In the genomic region with DNA sequence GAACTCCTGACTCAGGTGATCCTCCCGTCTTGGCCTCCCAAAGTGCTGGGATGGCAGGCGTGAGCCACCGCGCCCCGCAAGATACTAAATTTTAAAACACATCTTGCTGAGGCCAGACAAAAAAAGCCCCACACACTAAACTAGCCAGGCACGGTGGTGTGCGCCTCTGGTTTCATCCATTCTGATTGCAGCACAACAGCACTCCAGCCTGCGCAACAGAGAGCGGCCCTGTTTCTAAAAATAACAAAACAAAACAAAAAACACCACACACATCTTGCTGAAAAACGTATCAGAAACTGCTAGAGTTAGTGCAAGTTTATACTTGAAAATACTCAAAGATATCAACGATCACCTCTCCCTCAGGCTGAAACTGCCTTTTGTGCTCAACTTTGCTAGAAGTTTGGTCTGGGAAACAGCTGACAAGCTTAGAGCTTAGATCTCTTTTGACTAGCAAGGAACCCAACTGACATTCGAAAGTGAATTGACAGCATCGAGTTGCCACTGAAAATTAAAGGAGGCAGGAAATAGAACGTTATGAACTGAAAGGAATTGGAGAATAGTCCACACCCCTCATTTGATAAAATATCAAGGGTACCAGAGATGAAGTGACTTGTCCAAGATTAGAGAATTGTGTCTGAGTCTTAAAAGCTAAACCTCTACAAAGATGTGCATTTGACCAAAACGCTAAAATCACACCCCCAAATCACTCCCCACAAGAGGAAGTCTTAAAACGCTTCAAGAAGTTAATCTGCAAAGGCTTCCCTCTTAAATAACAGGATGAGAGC, we compare ENCODE assay signal across 1 cellular context.
TF ChIP-seq lines count a peak whose summit lies in the region.

No MANE protein-coding gene starts in this region.

TF ChIP-seq in GM12878, 131 proteins besides CTCF, POLR2A, EP300 and RAD21:
- TF ChIP-seq ASH2L (IDR thresholded peaks at IDR 0.05; ENCODE audit: borderline replicate concordance, low read depth) (no peak), FOXM1 (IDR thresholded peaks at IDR 0.05; ENCODE audit: low read depth, low read length) (0 out of 2 replicates have a peak, but pooled peaks have one; percentile 14), POU2F2 (IDR thresholded peaks at IDR 0.05; ENCODE audit: borderline replicate concordance, low read depth, low read length) (no peak), MEF2B (IDR thresholded peaks at IDR 0.05; ENCODE audit: partially characterized antibody, poor library complexity, severe bottlenecking) (peak; percentile 58), SPI1 (IDR thresholded peaks at IDR 0.05; ENCODE audit: borderline replicate concordance, insufficient read depth, low read depth, low read length) (0 out of 2 replicates have a peak, but pooled peaks have one; percentile 16), MYC (IDR thresholded peaks at IDR 0.05; ENCODE audit: insufficient read depth, insufficient read length, insufficient replicate concordance, low read length, severe bottlenecking) (no peak), RUNX3 (IDR thresholded peaks at IDR 0.05; ENCODE audit: low read length) (no peak), FOXK2 (IDR thresholded peaks at IDR 0.05) (no peak), PAX5 (IDR thresholded peaks at IDR 0.05; ENCODE audit: borderline replicate concordance, low read depth, low read length) (no peak), YY1 (IDR thresholded peaks at IDR 0.05; ENCODE audit: low read depth, low read length) (peak; percentile 17; the same call in 1 of the 2 replicates), TBL1XR1 (IDR thresholded peaks at IDR 0.05; ENCODE audit: low read depth, low read length) (no peak), IKZF1 (conservative IDR thresholded peaks at IDR 0.05) (no peak), ZNF217 (IDR thresholded peaks at IDR 0.05) (no peak), BRCA1 (IDR thresholded peaks at IDR 0.05; ENCODE audit: low read depth, low read length) (no peak), ZNF24 (IDR thresholded peaks at IDR 0.05) (no peak), GATAD2B (conservative IDR thresholded peaks at IDR 0.05; ENCODE audit: low read depth) (no peak), RCOR1 (conservative IDR thresholded peaks at IDR 0.05; ENCODE audit: low read depth, low read length) (no peak), DPF2 (IDR thresholded peaks at IDR 0.05) (peak; percentile 13; the same call in 1 of the 2 replicates), CHD4 (IDR thresholded peaks at IDR 0.05) (no peak), POLR2AphosphoS5 (IDR thresholded peaks at IDR 0.05; ENCODE audit: low read length) (peak; percentile 79), TCF12 (IDR thresholded peaks at IDR 0.05; ENCODE audit: low read depth, low read length) (0 out of 2 replicates have a peak, but pooled peaks have one; percentile 18), MEF2A (IDR thresholded peaks at IDR 0.05; ENCODE audit: insufficient read depth, low read depth, low read length) (peak; percentile 63; the same call in 1 of the 2 replicates)
- TF ChIP-seq, protein P1, sequence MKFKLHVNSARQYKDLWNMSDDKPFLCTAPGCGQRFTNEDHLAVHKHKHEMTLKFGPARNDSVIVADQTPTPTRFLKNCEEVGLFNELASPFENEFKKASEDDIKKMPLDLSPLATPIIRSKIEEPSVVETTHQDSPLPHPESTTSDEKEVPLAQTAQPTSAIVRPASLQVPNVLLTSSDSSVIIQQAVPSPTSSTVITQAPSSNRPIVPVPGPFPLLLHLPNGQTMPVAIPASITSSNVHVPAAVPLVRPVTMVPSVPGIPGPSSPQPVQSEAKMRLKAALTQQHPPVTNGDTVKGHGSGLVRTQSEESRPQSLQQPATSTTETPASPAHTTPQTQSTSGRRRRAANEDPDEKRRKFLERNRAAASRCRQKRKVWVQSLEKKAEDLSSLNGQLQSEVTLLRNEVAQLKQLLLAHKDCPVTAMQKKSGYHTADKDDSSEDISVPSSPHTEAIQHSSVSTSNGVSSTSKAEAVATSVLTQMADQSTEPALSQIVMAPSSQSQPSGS (IDR thresholded peaks at IDR 0.05; ENCODE audit: low read length), result no peak
- TF ChIP-seq, protein P2, sequence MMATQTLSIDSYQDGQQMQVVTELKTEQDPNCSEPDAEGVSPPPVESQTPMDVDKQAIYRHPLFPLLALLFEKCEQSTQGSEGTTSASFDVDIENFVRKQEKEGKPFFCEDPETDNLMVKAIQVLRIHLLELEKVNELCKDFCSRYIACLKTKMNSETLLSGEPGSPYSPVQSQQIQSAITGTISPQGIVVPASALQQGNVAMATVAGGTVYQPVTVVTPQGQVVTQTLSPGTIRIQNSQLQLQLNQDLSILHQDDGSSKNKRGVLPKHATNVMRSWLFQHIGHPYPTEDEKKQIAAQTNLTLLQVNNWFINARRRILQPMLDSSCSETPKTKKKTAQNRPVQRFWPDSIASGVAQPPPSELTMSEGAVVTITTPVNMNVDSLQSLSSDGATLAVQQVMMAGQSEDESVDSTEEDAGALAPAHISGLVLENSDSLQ (IDR thresholded peaks at IDR 0.05), result peak; percentile 49; the same call in 1 of the 2 replicates
- TF ChIP-seq, protein P3, sequence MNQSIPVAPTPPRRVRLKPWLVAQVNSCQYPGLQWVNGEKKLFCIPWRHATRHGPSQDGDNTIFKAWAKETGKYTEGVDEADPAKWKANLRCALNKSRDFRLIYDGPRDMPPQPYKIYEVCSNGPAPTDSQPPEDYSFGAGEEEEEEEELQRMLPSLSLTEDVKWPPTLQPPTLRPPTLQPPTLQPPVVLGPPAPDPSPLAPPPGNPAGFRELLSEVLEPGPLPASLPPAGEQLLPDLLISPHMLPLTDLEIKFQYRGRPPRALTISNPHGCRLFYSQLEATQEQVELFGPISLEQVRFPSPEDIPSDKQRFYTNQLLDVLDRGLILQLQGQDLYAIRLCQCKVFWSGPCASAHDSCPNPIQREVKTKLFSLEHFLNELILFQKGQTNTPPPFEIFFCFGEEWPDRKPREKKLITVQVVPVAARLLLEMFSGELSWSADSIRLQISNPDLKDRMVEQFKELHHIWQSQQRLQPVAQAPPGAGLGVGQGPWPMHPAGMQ (IDR thresholded peaks at IDR 0.05; ENCODE audit: borderline replicate concordance), result no peak
- TF ChIP-seq, protein P4, sequence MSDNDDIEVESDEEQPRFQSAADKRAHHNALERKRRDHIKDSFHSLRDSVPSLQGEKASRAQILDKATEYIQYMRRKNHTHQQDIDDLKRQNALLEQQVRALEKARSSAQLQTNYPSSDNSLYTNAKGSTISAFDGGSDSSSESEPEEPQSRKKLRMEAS (IDR thresholded peaks at IDR 0.05; ENCODE audit: low read depth, low read length), result no peak
- TF ChIP-seq, protein P5, sequence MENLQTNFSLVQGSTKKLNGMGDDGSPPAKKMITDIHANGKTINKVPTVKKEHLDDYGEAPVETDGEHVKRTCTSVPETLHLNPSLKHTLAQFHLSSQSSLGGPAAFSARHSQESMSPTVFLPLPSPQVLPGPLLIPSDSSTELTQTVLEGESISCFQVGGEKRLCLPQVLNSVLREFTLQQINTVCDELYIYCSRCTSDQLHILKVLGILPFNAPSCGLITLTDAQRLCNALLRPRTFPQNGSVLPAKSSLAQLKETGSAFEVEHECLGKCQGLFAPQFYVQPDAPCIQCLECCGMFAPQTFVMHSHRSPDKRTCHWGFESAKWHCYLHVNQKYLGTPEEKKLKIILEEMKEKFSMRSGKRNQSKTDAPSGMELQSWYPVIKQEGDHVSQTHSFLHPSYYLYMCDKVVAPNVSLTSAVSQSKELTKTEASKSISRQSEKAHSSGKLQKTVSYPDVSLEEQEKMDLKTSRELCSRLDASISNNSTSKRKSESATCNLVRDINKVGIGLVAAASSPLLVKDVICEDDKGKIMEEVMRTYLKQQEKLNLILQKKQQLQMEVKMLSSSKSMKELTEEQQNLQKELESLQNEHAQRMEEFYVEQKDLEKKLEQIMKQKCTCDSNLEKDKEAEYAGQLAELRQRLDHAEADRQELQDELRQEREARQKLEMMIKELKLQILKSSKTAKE (IDR thresholded peaks at IDR 0.05; ENCODE audit: low read depth, poor library complexity, severe bottlenecking), result no peak
- TF ChIP-seq, protein P6, sequence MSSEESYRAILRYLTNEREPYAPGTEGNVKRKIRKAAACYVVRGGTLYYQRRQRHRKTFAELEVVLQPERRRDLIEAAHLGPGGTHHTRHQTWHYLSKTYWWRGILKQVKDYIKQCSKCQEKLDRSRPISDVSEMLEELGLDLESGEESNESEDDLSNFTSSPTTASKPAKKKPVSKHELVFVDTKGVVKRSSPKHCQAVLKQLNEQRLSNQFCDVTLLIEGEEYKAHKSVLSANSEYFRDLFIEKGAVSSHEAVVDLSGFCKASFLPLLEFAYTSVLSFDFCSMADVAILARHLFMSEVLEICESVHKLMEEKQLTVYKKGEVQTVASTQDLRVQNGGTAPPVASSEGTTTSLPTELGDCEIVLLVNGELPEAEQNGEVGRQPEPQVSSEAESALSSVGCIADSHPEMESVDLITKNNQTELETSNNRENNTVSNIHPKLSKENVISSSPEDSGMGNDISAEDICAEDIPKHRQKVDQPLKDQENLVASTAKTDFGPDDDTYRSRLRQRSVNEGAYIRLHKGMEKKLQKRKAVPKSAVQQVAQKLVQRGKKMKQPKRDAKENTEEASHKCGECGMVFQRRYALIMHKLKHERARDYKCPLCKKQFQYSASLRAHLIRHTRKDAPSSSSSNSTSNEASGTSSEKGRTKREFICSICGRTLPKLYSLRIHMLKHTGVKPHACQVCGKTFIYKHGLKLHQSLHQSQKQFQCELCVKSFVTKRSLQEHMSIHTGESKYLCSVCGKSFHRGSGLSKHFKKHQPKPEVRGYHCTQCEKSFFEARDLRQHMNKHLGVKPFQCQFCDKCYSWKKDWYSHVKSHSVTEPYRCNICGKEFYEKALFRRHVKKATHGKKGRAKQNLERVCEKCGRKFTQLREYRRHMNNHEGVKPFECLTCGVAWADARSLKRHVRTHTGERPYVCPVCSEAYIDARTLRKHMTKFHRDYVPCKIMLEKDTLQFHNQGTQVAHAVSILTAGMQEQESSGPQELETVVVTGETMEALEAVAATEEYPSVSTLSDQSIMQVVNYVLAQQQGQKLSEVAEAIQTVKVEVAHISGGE (CRISPR knock-in tag; IDR thresholded peaks at IDR 0.05), result no peak
